Comparison of ENCODE assay signal across 1 cellular context in the genomic region with DNA sequence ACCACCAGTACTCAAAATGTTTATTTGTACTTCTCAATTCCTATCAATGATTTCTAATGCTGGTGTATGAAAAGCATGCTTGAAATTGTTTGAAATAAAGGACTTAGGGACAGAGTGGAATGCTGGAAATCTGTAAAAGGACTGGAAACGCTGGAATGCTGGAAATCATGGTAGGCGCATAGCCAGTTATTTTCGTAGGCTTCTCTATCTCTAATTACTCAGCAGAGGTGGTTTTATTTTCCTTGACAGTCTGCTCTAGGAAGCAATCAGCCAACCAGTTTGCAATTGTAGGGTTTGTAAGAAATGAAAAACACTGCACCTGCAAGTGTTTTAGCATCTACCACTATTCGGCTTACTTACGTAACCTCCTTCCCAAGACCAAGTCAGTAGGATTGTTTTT.
TF ChIP-seq lines count a peak whose summit lies in the region.

No MANE protein-coding gene starts in this region.

TF ChIP-seq in WTC11, 78 proteins besides CTCF, POLR2A, EP300 and RAD21 (continued from another document):
- TF ChIP-seq, protein P1, sequence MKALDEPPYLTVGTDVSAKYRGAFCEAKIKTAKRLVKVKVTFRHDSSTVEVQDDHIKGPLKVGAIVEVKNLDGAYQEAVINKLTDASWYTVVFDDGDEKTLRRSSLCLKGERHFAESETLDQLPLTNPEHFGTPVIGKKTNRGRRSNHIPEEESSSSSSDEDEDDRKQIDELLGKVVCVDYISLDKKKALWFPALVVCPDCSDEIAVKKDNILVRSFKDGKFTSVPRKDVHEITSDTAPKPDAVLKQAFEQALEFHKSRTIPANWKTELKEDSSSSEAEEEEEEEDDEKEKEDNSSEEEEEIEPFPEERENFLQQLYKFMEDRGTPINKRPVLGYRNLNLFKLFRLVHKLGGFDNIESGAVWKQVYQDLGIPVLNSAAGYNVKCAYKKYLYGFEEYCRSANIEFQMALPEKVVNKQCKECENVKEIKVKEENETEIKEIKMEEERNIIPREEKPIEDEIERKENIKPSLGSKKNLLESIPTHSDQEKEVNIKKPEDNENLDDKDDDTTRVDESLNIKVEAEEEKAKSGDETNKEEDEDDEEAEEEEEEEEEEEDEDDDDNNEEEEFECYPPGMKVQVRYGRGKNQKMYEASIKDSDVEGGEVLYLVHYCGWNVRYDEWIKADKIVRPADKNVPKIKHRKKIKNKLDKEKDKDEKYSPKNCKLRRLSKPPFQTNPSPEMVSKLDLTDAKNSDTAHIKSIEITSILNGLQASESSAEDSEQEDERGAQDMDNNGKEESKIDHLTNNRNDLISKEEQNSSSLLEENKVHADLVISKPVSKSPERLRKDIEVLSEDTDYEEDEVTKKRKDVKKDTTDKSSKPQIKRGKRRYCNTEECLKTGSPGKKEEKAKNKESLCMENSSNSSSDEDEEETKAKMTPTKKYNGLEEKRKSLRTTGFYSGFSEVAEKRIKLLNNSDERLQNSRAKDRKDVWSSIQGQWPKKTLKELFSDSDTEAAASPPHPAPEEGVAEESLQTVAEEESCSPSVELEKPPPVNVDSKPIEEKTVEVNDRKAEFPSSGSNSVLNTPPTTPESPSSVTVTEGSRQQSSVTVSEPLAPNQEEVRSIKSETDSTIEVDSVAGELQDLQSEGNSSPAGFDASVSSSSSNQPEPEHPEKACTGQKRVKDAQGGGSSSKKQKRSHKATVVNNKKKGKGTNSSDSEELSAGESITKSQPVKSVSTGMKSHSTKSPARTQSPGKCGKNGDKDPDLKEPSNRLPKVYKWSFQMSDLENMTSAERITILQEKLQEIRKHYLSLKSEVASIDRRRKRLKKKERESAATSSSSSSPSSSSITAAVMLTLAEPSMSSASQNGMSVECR (CRISPR knock-in tag; IDR thresholded peaks at IDR 0.05; ENCODE audit: borderline replicate concordance) = no peak
- TF ChIP-seq, protein P2, sequence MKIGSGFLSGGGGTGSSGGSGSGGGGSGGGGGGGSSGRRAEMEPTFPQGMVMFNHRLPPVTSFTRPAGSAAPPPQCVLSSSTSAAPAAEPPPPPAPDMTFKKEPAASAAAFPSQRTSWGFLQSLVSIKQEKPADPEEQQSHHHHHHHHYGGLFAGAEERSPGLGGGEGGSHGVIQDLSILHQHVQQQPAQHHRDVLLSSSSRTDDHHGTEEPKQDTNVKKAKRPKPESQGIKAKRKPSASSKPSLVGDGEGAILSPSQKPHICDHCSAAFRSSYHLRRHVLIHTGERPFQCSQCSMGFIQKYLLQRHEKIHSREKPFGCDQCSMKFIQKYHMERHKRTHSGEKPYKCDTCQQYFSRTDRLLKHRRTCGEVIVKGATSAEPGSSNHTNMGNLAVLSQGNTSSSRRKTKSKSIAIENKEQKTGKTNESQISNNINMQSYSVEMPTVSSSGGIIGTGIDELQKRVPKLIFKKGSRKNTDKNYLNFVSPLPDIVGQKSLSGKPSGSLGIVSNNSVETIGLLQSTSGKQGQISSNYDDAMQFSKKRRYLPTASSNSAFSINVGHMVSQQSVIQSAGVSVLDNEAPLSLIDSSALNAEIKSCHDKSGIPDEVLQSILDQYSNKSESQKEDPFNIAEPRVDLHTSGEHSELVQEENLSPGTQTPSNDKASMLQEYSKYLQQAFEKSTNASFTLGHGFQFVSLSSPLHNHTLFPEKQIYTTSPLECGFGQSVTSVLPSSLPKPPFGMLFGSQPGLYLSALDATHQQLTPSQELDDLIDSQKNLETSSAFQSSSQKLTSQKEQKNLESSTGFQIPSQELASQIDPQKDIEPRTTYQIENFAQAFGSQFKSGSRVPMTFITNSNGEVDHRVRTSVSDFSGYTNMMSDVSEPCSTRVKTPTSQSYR (CRISPR knock-in tag; IDR thresholded peaks at IDR 0.05) = no peak
- no peak for TF ChIP-seq NFYB (CRISPR knock-in tag; conservative IDR thresholded peaks at IDR 0.05; ENCODE audit: low read depth)
- TF ChIP-seq, protein P3, sequence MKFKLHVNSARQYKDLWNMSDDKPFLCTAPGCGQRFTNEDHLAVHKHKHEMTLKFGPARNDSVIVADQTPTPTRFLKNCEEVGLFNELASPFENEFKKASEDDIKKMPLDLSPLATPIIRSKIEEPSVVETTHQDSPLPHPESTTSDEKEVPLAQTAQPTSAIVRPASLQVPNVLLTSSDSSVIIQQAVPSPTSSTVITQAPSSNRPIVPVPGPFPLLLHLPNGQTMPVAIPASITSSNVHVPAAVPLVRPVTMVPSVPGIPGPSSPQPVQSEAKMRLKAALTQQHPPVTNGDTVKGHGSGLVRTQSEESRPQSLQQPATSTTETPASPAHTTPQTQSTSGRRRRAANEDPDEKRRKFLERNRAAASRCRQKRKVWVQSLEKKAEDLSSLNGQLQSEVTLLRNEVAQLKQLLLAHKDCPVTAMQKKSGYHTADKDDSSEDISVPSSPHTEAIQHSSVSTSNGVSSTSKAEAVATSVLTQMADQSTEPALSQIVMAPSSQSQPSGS (CRISPR knock-in tag; IDR thresholded peaks at IDR 0.05; ENCODE audit: borderline replicate concordance, low read depth) = no peak
